ENCODE assay signal across 9 cellular contexts in genomic region chr10:17348111-17349008, GRCh38.
DNase-seq lines count a peak whose midpoint lies in the region; ATAC-seq and TF ChIP-seq lines count a peak whose summit lies in the region.
"Had no signal": no experiment of that assay in that cellular context is flagged by ENCODE, and none has a peak within 500 bp of the region (broad histone marks: within the 10 kb centered on the region; RNA-seq: fewer than 3 reads in every experiment).

No MANE protein-coding gene starts in this region.

- intact Hi-C loops in adrenal gland (cut with DNase I): no loop called here
- intact Hi-C loops in right cardiac atrium (cut with DNase I): no loop called here
- intact Hi-C loops in activated CD4-positive, alpha-beta memory T cell treated with anti-CD3 and anti-CD28 coated beads for 36 hours (cut with micrococcal nuclease): no loop called here

- H3K27me3 Mint-ChIP-seq in activated CD4-positive, alpha-beta memory T cell treated with anti-CD3 and anti-CD28 coated beads for 36 hours: peaks cover 9% of the 10 kb centered on the region

- TF ChIP-seq CTCF in adrenal gland (IDR thresholded peaks at IDR 0.05) (no peak), suprapubic skin (IDR thresholded peaks at IDR 0.05) (no peak)

- no peak overlapping the region for H3K27ac Mint-ChIP-seq in activated CD4-positive, alpha-beta memory T cell treated with anti-CD3 and anti-CD28 coated beads for 36 hours

- DNase-seq in HS-27A (ENCODE audit: low read depth): peak; percentile 45
- DNase-seq in adrenal gland: peak in 6 of 7 donors; percentile 29 to 67 (median 50)
- DNase-seq in right cardiac atrium: peak; percentile 81 to 88 (median 85)
- peak in 1 of 2 donors; percentile 80 for DNase-seq in suprapubic skin (ENCODE audit: low spot score in 2 of 2)
- DNase-seq in activated naive CD4-positive, alpha-beta T cell treated with anti-CD3 and anti-CD28 coated beads, Interleukin-2, amount 50 U/mL, for 16 hours: no peak
- DNase-seq in activated CD4-positive, alpha-beta memory T cell treated with anti-CD3 and anti-CD28 coated beads for 36 hours: no peak

- no peak overlapping the region for H3K4me3 Mint-ChIP-seq in activated CD4-positive, alpha-beta memory T cell treated with anti-CD3 and anti-CD28 coated beads for 36 hours

- H3K4me1 ChIP-seq in adrenal gland (replicated peaks in 1 of 2): no peaks in the 10 kb centered on the region
- H3K4me1 ChIP-seq in right cardiac atrium (ENCODE audit: control insufficient read depth, insufficient read depth, low read length): no peaks in the 10 kb centered on the region
- H3K4me1 ChIP-seq in suprapubic skin: peaks cover 17% of the 10 kb centered on the region

- whole genome bisulfite sequencing in adrenal gland, 4 donors: 37 to 53% (median 41%) methylated on average over 20 of the region's 20 CpGs
- 29% methylated on average over 20 of the region's 20 CpGs for WGBS in right cardiac atrium
- 17% methylated on average over 20 of the region's 20 CpGs for WGBS in suprapubic skin

- no peaks in the 10 kb centered on the region for H3K9me3 ChIP-seq in adrenal gland (replicated peaks in 1 of 3)
- H3K9me3 ChIP-seq in right cardiac atrium (ENCODE audit: control insufficient read depth, low read length): no peaks in the 10 kb centered on the region
- H3K9me3 ChIP-seq in suprapubic skin: no peaks in the 10 kb centered on the region
- H3K9me3 ChIP-seq: neutrophil had no signal

- H3K4me3 ChIP-seq in adrenal gland: peak overlapping the region in 1 of 4 donors; percentile 39
- H3K4me3 ChIP-seq in right cardiac atrium (ENCODE audit: low read length): peak overlapping the region; percentile 25
- peak overlapping the region; percentile 17 for H3K4me3 ChIP-seq in suprapubic skin

- TF ChIP-seq POLR2A in adrenal gland (IDR thresholded peaks at IDR 0.05) (no peak), suprapubic skin (IDR thresholded peaks at IDR 0.05) (no peak)

- no peak for TF ChIP-seq EP300 in suprapubic skin (IDR thresholded peaks at IDR 0.05)

- H3K27ac ChIP-seq in adrenal gland (peak overlapping the region in 1 of 5 donors; percentile 22), right cardiac atrium (ENCODE audit: low read length) (no peak overlapping the region), suprapubic skin (peak overlapping the region; percentile 7)
- H3K27ac ChIP-seq: neutrophil had no signal

- H3K27me3 ChIP-seq in adrenal gland (no peaks in the 10 kb centered on the region), right cardiac atrium (ENCODE audit: control insufficient read depth, insufficient read depth) (no peaks in the 10 kb centered on the region), suprapubic skin (no peaks in the 10 kb centered on the region)
- H3K27me3 ChIP-seq: neutrophil had no signal

- POLR2A ChIA-PET in activated CD4-positive, alpha-beta memory T cell treated with anti-CD3 and anti-CD28 coated beads for 36 hours (lab: Charles Lee): no interaction called here

- peak; percentile 89 to 97 for ATAC-seq in right cardiac atrium
- no peak for ATAC-seq in HG02642 (IDR thresholded peaks at IDR 0.05; ENCODE audit: poor library complexity, unreplicated experiment)
- ATAC-seq in HG03442 (IDR thresholded peaks at IDR 0.05; ENCODE audit: unreplicated experiment): no peak

- H3K4me1 Mint-ChIP-seq in activated CD4-positive, alpha-beta memory T cell treated with anti-CD3 and anti-CD28 coated beads for 36 hours (ENCODE audit: low read depth): peaks cover 3% of the 10 kb centered on the region

- H3K36me3 Mint-ChIP-seq in activated CD4-positive, alpha-beta memory T cell treated with anti-CD3 and anti-CD28 coated beads for 36 hours: no peaks in the 10 kb centered on the region

- no peaks in the 10 kb centered on the region for H3K36me3 ChIP-seq in adrenal gland (replicated peaks in 1 of 2)
- H3K36me3 ChIP-seq in suprapubic skin: no peaks in the 10 kb centered on the region
- H3K36me3 ChIP-seq: neutrophil had no signal

- H3K9me3 Mint-ChIP-seq in activated CD4-positive, alpha-beta memory T cell treated with anti-CD3 and anti-CD28 coated beads for 36 hours: peaks cover 3% of the 10 kb centered on the region

- CTCF ChIA-PET in activated CD4-positive, alpha-beta memory T cell treated with anti-CD3 and anti-CD28 coated beads for 36 hours (lab: Charles Lee): no interaction called here

Comparison
In these comparisons a context has a peak if more than half of its experiments do, and no peak if none do; other contexts are left out.
1. DNase-seq: peak in HS-27A (single experiment), adrenal gland (6 of 7) and right cardiac atrium (3 of 3); none in activated naive CD4-positive, alpha-beta T cell treated with anti-CD3 and anti-CD28 coated beads, Interleukin-2, amount 50 U/mL, for 16 hours (single experiment) and activated CD4-positive, alpha-beta memory T cell treated with anti-CD3 and anti-CD28 coated beads for 36 hours (single experiment).
2. ATAC-seq: peak in right cardiac atrium (2 of 2); none in HG02642 (single experiment) and HG03442 (single experiment).